ENCODE assay signal across 18 cellular contexts in genomic region chr13:109427695-109428094, GRCh38.
DNase-seq lines count a peak whose midpoint lies in the region; ATAC-seq, FAIRE-seq and TF ChIP-seq lines count a peak whose summit lies in the region.
"Had no signal": no experiment of that assay in that cellular context is flagged by ENCODE, and none has a peak within 500 bp of the region (broad histone marks: within the 10 kb centered on the region; RNA-seq: fewer than 3 reads in every experiment).

No MANE protein-coding gene starts in this region.

- H3K4me1 ChIP-seq in liver (ENCODE audit: control insufficient read depth in 4 of 4, insufficient read depth in 4 of 4, low read length in 3 of 4) (peaks cover 0 to 3% (median 2%) of the 10 kb centered on the region in 4 donors), HepG2 (ENCODE audit: insufficient read depth, low read length) (no peaks in the 10 kb centered on the region), OCI-LY1 (ENCODE audit: insufficient read depth, low read length, severe bottlenecking) (no peaks in the 10 kb centered on the region), endodermal cell (ENCODE audit: control insufficient read depth, insufficient read depth, low read length) (no peaks in the 10 kb centered on the region)

- POLR2A ChIA-PET in HepG2 (lab: Yijun Ruan, JAX) = no interaction called here

- no peaks in the 10 kb centered on the region for H3K4me1 Mint-ChIP-seq in endodermal cell
- H3K4me1 Mint-ChIP-seq: IgD-negative memory B cell had no signal

- H3K9ac ChIP-seq in liver (ENCODE audit: low read depth in 1 of 2, low read length in 2 of 2) (peak overlapping the region in 1 of 2 donors; percentile 28), HepG2 (ENCODE audit: insufficient read depth, low read depth, low read length) (no peak overlapping the region), OCI-LY1 (ENCODE audit: low read length) (no peak overlapping the region), endodermal cell (ENCODE audit: extremely low read depth, low read length, poor library complexity, severe bottlenecking) (no peak overlapping the region)

- no peaks in the 10 kb centered on the region for H3K9me2 ChIP-seq in OCI-LY1 (ENCODE audit: low read depth, low read length)

- peak; percentile 72 to 78 for TF ChIP-seq RAD21 in liver (IDR thresholded peaks at IDR 0.05)
- TF ChIP-seq RAD21 in HepG2 (CRISPR knock-in tag; IDR thresholded peaks at IDR 0.05) = no peak

- ATAC-seq in HepG2 = no peak
- ATAC-seq: GM12878, Panc1 had no signal

- TF ChIP-seq CTCF in liver (IDR thresholded peaks at IDR 0.05; ENCODE audit: low read depth, low read length, missing input control) (peak; percentile 34), HepG2 (CRISPR knock-in tag; IDR thresholded peaks at IDR 0.05) (no peak), OCI-LY1 (IDR thresholded peaks at IDR 0.05; ENCODE audit: low read length) (peak; percentile 30), endodermal cell (conservative IDR thresholded peaks at IDR 0.05) (peak; percentile 63)

- H3K79me2 ChIP-seq in HepG2 (ENCODE audit: insufficient read depth, low read length) = no peaks in the 10 kb centered on the region
- no peaks in the 10 kb centered on the region for H3K79me2 ChIP-seq in OCI-LY1 (ENCODE audit: insufficient read depth, low read length)

- H3K9me3 ChIP-seq in liver (ENCODE audit: control insufficient read depth in 4 of 4, low read length in 3 of 4) (peaks cover 0 to 5% (median 3%) of the 10 kb centered on the region in 4 donors), HepG2 (ENCODE audit: low read length) (peaks cover 54% of the 10 kb centered on the region), OCI-LY1 (ENCODE audit: low read length) (peaks cover 4% of the 10 kb centered on the region; the same call in 1 of the 2 replicates), endodermal cell (ENCODE audit: control insufficient read depth, low read length) (peaks cover 22% of the 10 kb centered on the region)

- H4K20me1 ChIP-seq in HepG2 (ENCODE audit: insufficient read depth, low read length) (no peaks in the 10 kb centered on the region), OCI-LY1 (ENCODE audit: insufficient read depth, low read length) (no peaks in the 10 kb centered on the region)

- FAIRE-seq in HepG2 (lab: Jason Lieb, UNC) = no peak
- FAIRE-seq: GM12878 had no signal

- TF ChIP-seq POLR2A in HepG2 (IDR thresholded peaks at IDR 0.05; ENCODE audit: insufficient read depth in 1 of 2, low read depth in 2 of 2, low read length in 2 of 2) = no peak

- H3K36me3 ChIP-seq in liver (ENCODE audit: control insufficient read depth in 4 of 4, insufficient read depth in 3 of 4, low read depth in 1 of 4, low read length in 3 of 4) = no peaks in the 10 kb centered on the region
- no peaks in the 10 kb centered on the region for H3K36me3 ChIP-seq in HepG2 (replicated peaks in 1 of 2; ENCODE audit: control insufficient read depth in 1 of 2, insufficient read depth in 2 of 2, low read length in 2 of 2)
- H3K36me3 ChIP-seq in OCI-LY1 (ENCODE audit: insufficient read depth, low read length) = no peaks in the 10 kb centered on the region
- no peaks in the 10 kb centered on the region for H3K36me3 ChIP-seq in endodermal cell (ENCODE audit: control insufficient read depth, insufficient read depth, low read length)

- CTCF ChIA-PET in HepG2 (lab: Yijun Ruan, JAX; ENCODE audit: low intra/inter-chr PET ratio, low total read pairs) = no interaction called here

- H2AFZ ChIP-seq in HepG2 (ENCODE audit: low read length) (no peak overlapping the region), OCI-LY1 (ENCODE audit: low read length) (no peak overlapping the region)

- no peak overlapping the region for H3K4me2 ChIP-seq in HepG2 (ENCODE audit: low read depth, low read length)
- no peak overlapping the region for H3K4me2 ChIP-seq in OCI-LY1 (ENCODE audit: low read length)

- BruUV-seq in HepG2 (replicated peaks; lab: Mats Ljungman, UMichigan) = no TSS peak

- no peak overlapping the region for H3K4me3 Mint-ChIP-seq in endodermal cell
- H3K4me3 Mint-ChIP-seq: IgD-negative memory B cell had no signal

- intact Hi-C loops in HepG2 (cut with micrococcal nuclease; ENCODE audit: unreplicated experiment) = no loop called here

- no peaks in the 10 kb centered on the region for H3F3A ChIP-seq in OCI-LY1 (ENCODE audit: insufficient read depth, low read length)

- no peaks in the 10 kb centered on the region for H3K27me3 ChIP-seq in liver (ENCODE audit: control insufficient read depth in 4 of 4, insufficient read depth in 4 of 4, low read length in 3 of 4)
- H3K27me3 ChIP-seq in HepG2 (ENCODE audit: control insufficient read depth in 1 of 2, insufficient read depth in 2 of 2, low read length in 2 of 2) = no peaks in the 10 kb centered on the region
- no peaks in the 10 kb centered on the region for H3K27me3 ChIP-seq in OCI-LY1 (ENCODE audit: insufficient read depth, low read length)
- no peaks in the 10 kb centered on the region for H3K27me3 ChIP-seq in endodermal cell (ENCODE audit: control insufficient read depth, insufficient read depth, low read length, poor library complexity, severe bottlenecking)

- no peak overlapping the region for H3K27ac ChIP-seq in liver (ENCODE audit: low read depth in 1 of 2, low read length in 2 of 2)
- H3K27ac ChIP-seq in HepG2 (ENCODE audit: extremely low read length, insufficient read depth, low read length) = no peak overlapping the region
- no peak overlapping the region for H3K27ac ChIP-seq in OCI-LY1 (ENCODE audit: low read depth, low read length, poor library complexity, severe bottlenecking)
- H3K27ac ChIP-seq in endodermal cell (ENCODE audit: low read depth, low read length) = no peak overlapping the region
- H3K27ac ChIP-seq: 22Rv1 had no signal

- peaks cover 27% of the 10 kb centered on the region for H3K9me3 Mint-ChIP-seq in endodermal cell

- TF ChIP-seq EP300 in HepG2 (IDR thresholded peaks at IDR 0.05; ENCODE audit: low read depth in 2 of 2, low read length in 2 of 2) (no peak), HepG2 (CRISPR knock-in tag; IDR thresholded peaks at IDR 0.05; ENCODE audit: borderline replicate concordance) (no peak)

- in situ Hi-C loops in HepG2 (cut with HindIII; ENCODE audit: extremely low pct_ligation_motif_present, low pct_unique_long_range_greater_than_20kb) = no loop called here

- H3K36me3 Mint-ChIP-seq in endodermal cell (ENCODE audit: low read depth) = no peaks in the 10 kb centered on the region
- H3K36me3 Mint-ChIP-seq: IgD-negative memory B cell had no signal

- H3K27ac Mint-ChIP-seq in endodermal cell = no peak overlapping the region
- H3K27ac Mint-ChIP-seq: IgD-negative memory B cell had no signal

- WGBS in liver = 55% methylated on average over 3 of the region's 3 CpGs
- WGBS in HepG2 (ENCODE audit: low lambda C conversion rate) = 28% methylated on average over 3 of the region's 3 CpGs
- WGBS in endodermal cell (ENCODE audit: insufficient coverage in 1 of 2, insufficient read length in 1 of 2), 2 experiments = 83 to 86% methylated on average over 1 to 3 of the region's 3 CpGs

- H3K4me3 ChIP-seq in liver (ENCODE audit: low read depth in 1 of 3, low read length in 3 of 3) = no peak overlapping the region
- H3K4me3 ChIP-seq in HepG2 (replicated peaks in 1 of 3; ENCODE audit: insufficient read depth in 1 of 3, low read depth in 2 of 3, low read length in 3 of 3) = no peak overlapping the region
- H3K4me3 ChIP-seq in OCI-LY1 (ENCODE audit: low read depth, low read length, poor library complexity, severe bottlenecking) = no peak overlapping the region
- no peak overlapping the region for H3K4me3 ChIP-seq in endodermal cell (ENCODE audit: low read length)
- H3K4me3 ChIP-seq: GM12878 had no signal

- DNase-seq in HepG2 (ENCODE audit: low spot score) = no peak
- no peak for DNase-seq in endodermal cell
- DNase-seq in activated gamma-delta T cell (lab: John Stamatoyannopoulos, UW) = no peak
- DNase-seq in iPS-NIHi7 (ENCODE audit: extremely low spot score) = no peak
- DNase-seq in activated T-cell treated with anti-CD3 and anti-CD28 coated beads for 4 hours = no peak
- no peak for DNase-seq in foreskin melanocyte
- DNase-seq: GDM1, H7, NCI-H1436 treated with DMSO at 0.1 percent for 48 hours, NCI-H2081 treated with DMSO at 0.1 percent for 48 hours, NCI-H2227 treated with DMSO at 0.1 percent for 48 hours, Right ventricle myocardium superior had no signal

- H3K27me3 Mint-ChIP-seq in endodermal cell (ENCODE audit: insufficient read depth) = no peaks in the 10 kb centered on the region
- H3K27me3 Mint-ChIP-seq: IgD-negative memory B cell had no signal

TF ChIP-seq in liver, 16 proteins besides CTCF, POLR2A, EP300 and RAD21:
- TF ChIP-seq RXRA (IDR thresholded peaks at IDR 0.05) = peak in 1 of 2 donors; percentile 18
- no peak for TF ChIP-seq GABPA (IDR thresholded peaks at IDR 0.05 in 1 of 2, conservative IDR thresholded peaks at IDR 0.05 in 1 of 2)

TF ChIP-seq in HepG2, 621 proteins besides CTCF, POLR2A, EP300 and RAD21 (continues in another document):
- no peak for TF ChIP-seq SIX4 (CRISPR knock-in tag; IDR thresholded peaks at IDR 0.05)
- no peak for TF ChIP-seq ZNF7 (CRISPR knock-in tag; IDR thresholded peaks at IDR 0.05)
- no peak for TF ChIP-seq KDM2A (CRISPR knock-in tag; IDR thresholded peaks at IDR 0.05; ENCODE audit: borderline replicate concordance, low read depth)
